In genomic region chr2:8306530-8307351, GRCh38 we compare ENCODE assay signal across 10 cellular contexts.
DNase-seq lines count a peak whose midpoint lies in the region; ATAC-seq and TF ChIP-seq lines count a peak whose summit lies in the region.
"Had no signal": no experiment of that assay in that cellular context is flagged by ENCODE, and none has a peak within 500 bp of the region (broad histone marks: within the 10 kb centered on the region; RNA-seq: fewer than 3 reads in every experiment).

No MANE protein-coding gene starts in this region.

- CTCF ChIA-PET in AG04450 (lab: Charles Lee), result no interaction called here

- ATAC-seq in HG02852 (IDR thresholded peaks at IDR 0.05; ENCODE audit: unreplicated experiment), result peak; percentile 23
- no peak for ATAC-seq in GM18867 (IDR thresholded peaks at IDR 0.05; ENCODE audit: unreplicated experiment)

- no peak for TF ChIP-seq CTCF in AG04450 (IDR thresholded peaks at IDR 0.05; ENCODE audit: low read depth, low read length)

- peaks cover 7% of the 10 kb centered on the region for H3K4me1 ChIP-seq in adipocyte (ENCODE audit: control insufficient read depth, insufficient read depth, low read length)

- peak overlapping the region; percentile 25 for H3K27ac ChIP-seq in AG04450 (ENCODE audit: low read depth, low read length)

- DNase-seq in AG04450 (ENCODE audit: low read depth, low spot score) (peak; percentile 56), adipocyte (ENCODE audit: low read depth) (peak; percentile 57), kidney tubule cell (ENCODE audit: low spot score) (peak; percentile 70), foreskin melanocyte (no peak), HuH-7 (ENCODE audit: low spot score) (no peak), H7 (no peak)
- DNase-seq: CD4-positive, alpha-beta memory T cell; NCI-H774 had no signal

- H3K36me3 ChIP-seq in adipocyte (ENCODE audit: control insufficient read depth, insufficient read depth, low read length, severe bottlenecking), result no peaks in the 10 kb centered on the region
- no peaks in the 10 kb centered on the region for H3K36me3 ChIP-seq in H7 (replicated peaks; ENCODE audit: control insufficient read depth, insufficient read depth, low read length)

- H3K9me3 ChIP-seq in AG04450 (ENCODE audit: control insufficient read depth, insufficient read depth, low read length), result peaks cover 2% of the 10 kb centered on the region; the same call in 1 of the 2 replicates
- no peaks in the 10 kb centered on the region for H3K9me3 ChIP-seq in adipocyte (ENCODE audit: control insufficient read depth, low read length)

- POLR2A ChIA-PET in AG04450 (lab: Yijun Ruan, JAX), result interaction anchor here (1.6 kb wide), 1 partner anchor 375 kb away, joined by 5 read pairs; the partner anchor contains the start of gene ID2

- no peak overlapping the region for H3K9ac ChIP-seq in adipocyte (ENCODE audit: low read length)

- no peak overlapping the region for H3K4me3 ChIP-seq in AG04450 (ENCODE audit: low read depth, low read length)
- no peak overlapping the region for H3K4me3 ChIP-seq in adipocyte (ENCODE audit: low read length)
- no peak overlapping the region for H3K4me3 ChIP-seq in H7 (ENCODE audit: insufficient read depth, low read depth, low read length)

- H3K27me3 ChIP-seq in AG04450 (ENCODE audit: control insufficient read depth, insufficient read depth, low read length) (no peaks in the 10 kb centered on the region), adipocyte (replicated peaks; ENCODE audit: control insufficient read depth, insufficient read depth, low read length) (no peaks in the 10 kb centered on the region), H7 (ENCODE audit: control insufficient read depth, insufficient read depth, low read length) (no peaks in the 10 kb centered on the region)

Comparison
In these comparisons a context has a peak if more than half of its experiments do, and no peak if none do; other contexts are left out.
1. DNase-seq: peak in AG04450 (single experiment), adipocyte (single experiment) and kidney tubule cell (single experiment); none in foreskin melanocyte (single experiment), HuH-7 (single experiment) and H7 (single experiment).